ENCODE assay signal across 9 cellular contexts in genomic region chr22:32803020-32803758, GRCh38. TPM values are rescaled to one million over a fixed set of nuclear protein-coding genes. Genes with fewer than 3 reads are reported as not detected.
DNase-seq lines count a peak whose midpoint lies in the region; ATAC-seq and TF ChIP-seq lines count a peak whose summit lies in the region.
"Had no signal": no experiment of that assay in that cellular context is flagged by ENCODE, and none has a peak within 500 bp of the region (broad histone marks: within the 10 kb centered on the region; RNA-seq: fewer than 3 reads in every experiment).

No MANE protein-coding gene starts in this region.

- H3K36me3 ChIP-seq in HUES6 (ENCODE audit: control insufficient read depth, insufficient read depth, low read length) (no peaks in the 10 kb centered on the region), stomach smooth muscle (ENCODE audit: control insufficient read depth in 2 of 2, insufficient read depth in 2 of 2, low read length in 2 of 2) (peaks cover 1 to 5% of the 10 kb centered on the region in 2 donors)

- H3K4me1 Mint-ChIP-seq in activated CD4-positive, alpha-beta T cell treated with anti-CD3 and anti-CD28 coated beads, Interleukin-2, amount 10 ng/mL, durations not matched to agents 24 days and 14 days: peaks cover 2% of the 10 kb centered on the region

- no peaks in the 10 kb centered on the region for H3K36me3 Mint-ChIP-seq in activated CD4-positive, alpha-beta T cell treated with anti-CD3 and anti-CD28 coated beads, Interleukin-2, amount 10 ng/mL, durations not matched to agents 24 days and 14 days (ENCODE audit: low read depth)

- no peaks in the 10 kb centered on the region for H3K9me3 Mint-ChIP-seq in activated CD4-positive, alpha-beta T cell treated with anti-CD3 and anti-CD28 coated beads, Interleukin-2, amount 10 ng/mL, durations not matched to agents 24 days and 14 days

- H3K9ac ChIP-seq in HUES6 (ENCODE audit: low read length): no peak overlapping the region
- peak overlapping the region; percentile 80 to 91 for H3K9ac ChIP-seq in stomach smooth muscle (ENCODE audit: low read length in 2 of 2)

- DNase-seq in choroid plexus epithelial cell (ENCODE audit: low read depth) (peak; percentile 52), left lobe of liver (ENCODE audit: low spot score) (no peak), SW480 (ENCODE audit: low spot score) (no peak)
- DNase-seq in activated CD4-positive, alpha-beta T cell treated with anti-CD3 and anti-CD28 coated beads, Interleukin-2, amount 10 ng/mL, durations not matched to agents 24 days and 14 days: no peak
- DNase-seq in stimulated activated CD4-positive, alpha-beta T cell treated with anti-CD3 and anti-CD28 coated beads, Interleukin-4, amount 100 ng/mL, for 1 hour: no peak
- DNase-seq: activated naive CD4-positive, alpha-beta T cell treated with anti-CD3 and anti-CD28 coated beads, Interleukin-2, amount 50 U/mL, for 16 hours had no signal

- intact Hi-C loops in activated CD4-positive, alpha-beta T cell treated with anti-CD3 and anti-CD28 coated beads, Interleukin-2, amount 10 ng/mL, durations not matched to agents 24 days and 14 days (cut with micrococcal nuclease): no loop called here

- H3K4me3 ChIP-seq in HUES6 (ENCODE audit: low read depth, low read length) (peak overlapping the region; percentile 61; the same call in 1 of the 2 replicates), choroid plexus epithelial cell (ENCODE audit: low read depth, low read length) (peak overlapping the region; percentile 76), stomach smooth muscle (ENCODE audit: low read length in 2 of 2) (peak overlapping the region; percentile 90 to 93)

- no peak overlapping the region for H3K4me3 Mint-ChIP-seq in activated CD4-positive, alpha-beta T cell treated with anti-CD3 and anti-CD28 coated beads, Interleukin-2, amount 10 ng/mL, durations not matched to agents 24 days and 14 days

- H3K4me1 ChIP-seq in HUES6 (ENCODE audit: control insufficient read depth, insufficient read depth, low read length) (peaks cover 28% of the 10 kb centered on the region), stomach smooth muscle (ENCODE audit: control insufficient read depth, insufficient read depth, low read length) (peaks cover 45% of the 10 kb centered on the region)

- no peak for TF ChIP-seq CTCF in choroid plexus epithelial cell (conservative IDR thresholded peaks at IDR 0.05; ENCODE audit: low read depth, low read length)

- peaks cover 42% of the 10 kb centered on the region for H3K27me3 ChIP-seq in HUES6 (ENCODE audit: control insufficient read depth, insufficient read depth, low read length)
- no peaks in the 10 kb centered on the region for H3K27me3 ChIP-seq in stomach smooth muscle (ENCODE audit: control insufficient read depth in 1 of 2, insufficient read depth in 2 of 2, low read length in 2 of 2)

- H3K27me3 Mint-ChIP-seq in activated CD4-positive, alpha-beta T cell treated with anti-CD3 and anti-CD28 coated beads, Interleukin-2, amount 10 ng/mL, durations not matched to agents 24 days and 14 days: peaks cover 47% of the 10 kb centered on the region

- H3K9me3 ChIP-seq in HUES6 (ENCODE audit: control insufficient read depth, insufficient read depth, low read depth, low read length) (no peaks in the 10 kb centered on the region), stomach smooth muscle (ENCODE audit: control insufficient read depth in 2 of 2, low read length in 2 of 2) (no peaks in the 10 kb centered on the region)

- no peak overlapping the region for H3K27ac Mint-ChIP-seq in activated CD4-positive, alpha-beta T cell treated with anti-CD3 and anti-CD28 coated beads, Interleukin-2, amount 10 ng/mL, durations not matched to agents 24 days and 14 days

- ATAC-seq in left lobe of liver (peak; percentile 7), GM21528 (IDR thresholded peaks at IDR 0.05; ENCODE audit: low FRiP score, unreplicated experiment) (no peak)

- no peak overlapping the region for H3K27ac ChIP-seq in HUES6 (ENCODE audit: low read depth, low read length)
- H3K27ac ChIP-seq in stomach smooth muscle (ENCODE audit: low read length): peak overlapping the region; percentile 96

RNA-seq across cellular contexts. Expression of gene TIMP3, which starts 1.7 kb away (rescaled TPM):
- 26.7 TPM for total RNA-seq in left lobe of liver
- total RNA-seq in activated CD4-positive, alpha-beta T cell treated with anti-CD3 and anti-CD28 coated beads, Interleukin-2, amount 10 ng/mL, durations not matched to agents 24 days and 14 days: not detected in 2 replicates

Comparison
In these comparisons a context has a peak if more than half of its experiments do, and no peak if none do; other contexts are left out.
1. RNA of gene TIMP3, which starts 1.7 kb away (total RNA-seq): 26.7 TPM in left lobe of liver (single experiment); not detected in activated CD4-positive, alpha-beta T cell treated with anti-CD3 and anti-CD28 coated beads, Interleukin-2, amount 10 ng/mL, durations not matched to agents 24 days and 14 days; every median in the first group is over 10 times any median in the second.
2. Peak in every context shown above with its lines, with median percentiles within 50 percentile points of each other: H3K4me3 ChIP-seq.